In genomic region chr21:14734833-14735232, GRCh38 we compare ENCODE assay signal across 2 cellular contexts.
A peak's percentile ranks its signal among the peaks of the same experiment; 100 is the strongest.
TF ChIP-seq lines count a peak whose summit lies in the region.

No MANE protein-coding gene starts in this region.

TF ChIP-seq in K562, 482 proteins besides CTCF, POLR2A, EP300 and RAD21:
- no peak for TF ChIP-seq ATF1 (CRISPR knock-in tag; IDR thresholded peaks at IDR 0.05)
- peak; percentile 41 for TF ChIP-seq ATF1 (tag; IDR thresholded peaks at IDR 0.05)
- no peak for TF ChIP-seq MCM3 (IDR thresholded peaks at IDR 0.05)
- peak; percentile 85 to 97 for TF ChIP-seq SRF (CRISPR knock-in tag; IDR thresholded peaks at IDR 0.05)

TF ChIP-seq in GM23338, 12 proteins besides CTCF, POLR2A, EP300 and RAD21:
- no peak for TF ChIP-seq POLR2AphosphoS5 (IDR thresholded peaks at IDR 0.05; ENCODE audit: low read depth)
